22 cellular contexts compared by ENCODE assay signal in the genomic region with DNA sequence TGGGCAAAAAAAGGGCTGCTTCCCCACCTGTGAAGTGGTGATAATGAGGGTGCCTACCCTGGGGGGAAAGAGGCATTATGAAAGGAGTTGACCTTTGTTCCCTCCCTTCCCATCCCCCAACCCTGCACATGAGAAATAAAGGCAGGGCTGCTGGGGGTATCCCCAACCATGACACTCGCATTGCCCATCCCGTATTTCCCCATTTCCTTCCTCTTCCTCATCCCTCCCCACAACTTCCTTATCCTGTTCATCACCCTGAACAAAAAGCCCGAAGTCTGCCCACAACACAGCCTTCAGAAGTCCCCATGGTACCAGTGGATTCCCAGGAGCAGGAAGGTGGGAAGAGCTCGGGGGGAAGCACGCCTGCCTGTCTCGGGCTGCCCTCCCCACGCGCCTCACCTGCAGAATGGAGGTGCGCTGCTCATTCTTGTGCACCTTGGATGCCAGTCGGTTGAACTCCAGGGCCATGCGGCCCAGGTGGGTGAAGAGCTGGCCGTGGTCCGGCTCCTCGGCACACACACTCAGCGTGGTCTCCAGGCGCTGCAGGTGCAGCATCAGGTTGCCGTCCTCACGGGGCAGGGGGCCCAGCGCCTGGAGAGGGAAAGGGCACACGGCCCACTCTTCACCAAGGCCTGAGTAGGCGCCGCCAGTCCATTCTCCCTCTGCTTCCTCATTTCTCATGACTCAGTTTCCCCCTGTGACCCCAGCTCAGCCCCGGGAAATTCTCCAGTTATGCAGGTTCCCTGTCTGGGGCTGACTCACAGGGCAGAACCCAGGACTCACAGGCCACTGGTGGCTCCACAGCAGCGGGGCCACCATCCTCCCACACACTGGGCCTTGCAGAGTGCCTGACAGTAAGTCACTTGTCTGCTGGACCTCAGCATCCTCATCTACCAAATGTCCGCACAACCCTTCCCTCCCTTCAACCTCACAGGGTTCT. TPM values are rescaled to one million over a fixed set of nuclear protein-coding genes. Genes with fewer than 3 reads are reported as not detected.
DNase-seq lines count a peak whose midpoint lies in the region; ATAC-seq and TF ChIP-seq lines count a peak whose summit lies in the region.
"Had no signal": no experiment of that assay in that cellular context is flagged by ENCODE, and none has a peak within 500 bp of the region (broad histone marks: within the 10 kb centered on the region; RNA-seq: fewer than 3 reads in every experiment).

No MANE protein-coding gene starts in this region.

- H3K27ac Mint-ChIP-seq in MCF 10A (ENCODE audit: low read depth, unreplicated experiment) (peak overlapping the region; percentile 83), HFFc6 (no peak overlapping the region)
- peak overlapping the region; percentile 44 for H3K27ac Mint-ChIP-seq in central memory CD8-positive, alpha-beta T cell (ENCODE audit: low read depth)
- H3K27ac Mint-ChIP-seq in stimulated activated memory B cell treated with anti-CD40 and anti-IgM and Interleukin-4, amounts not matched to agents 10 μg/mL and 1 μg/mL and 100 μg/mL, for 72 hours: peak overlapping the region; percentile 6
- H3K27ac Mint-ChIP-seq: activated CD8-positive, alpha-beta T cell treated with anti-CD3 and anti-CD28 coated beads for 36 hours; nephron progenitor cell had no signal

- dilution Hi-C loops in mammary epithelial cell (cut with HindIII; ENCODE audit: low sequenced_read_pairs): loop anchor here (5.0 kb wide), 2 partner anchors 51 to 74 kb away; no protein-coding TSS in a partner anchor

- H3K36me3 Mint-ChIP-seq in MCF 10A (ENCODE audit: insufficient read depth, unreplicated experiment) (peaks cover 100% of the 10 kb centered on the region), HFFc6 (ENCODE audit: low read depth) (peaks cover 34% of the 10 kb centered on the region)
- peaks cover 77% of the 10 kb centered on the region for H3K36me3 Mint-ChIP-seq in central memory CD8-positive, alpha-beta T cell (ENCODE audit: insufficient read depth)
- H3K36me3 Mint-ChIP-seq in stimulated activated memory B cell treated with anti-CD40 and anti-IgM and Interleukin-4, amounts not matched to agents 10 μg/mL and 1 μg/mL and 100 μg/mL, for 72 hours: peaks cover 91% of the 10 kb centered on the region

- H4K20me1 ChIP-seq in mammary epithelial cell (ENCODE audit: insufficient read depth, low read length): no peaks in the 10 kb centered on the region

- no peaks in the 10 kb centered on the region for H3K9me3 ChIP-seq in mammary epithelial cell (replicated peaks; ENCODE audit: insufficient read depth, low read length)
- H3K9me3 ChIP-seq: body of pancreas, HAP-1, tibial nerve had no signal

- TF ChIP-seq CTCF in MCF 10A (IDR thresholded peaks at IDR 0.05; ENCODE audit: unreplicated experiment): no peak
- no peak for TF ChIP-seq CTCF in mammary epithelial cell (conservative IDR thresholded peaks at IDR 0.05 in 1 of 2, IDR thresholded peaks at IDR 0.05 in 1 of 2; ENCODE audit: extremely low read depth in 1 of 2, insufficient read depth in 1 of 2, low read depth in 1 of 2, low read length in 2 of 2)
- no peak for TF ChIP-seq CTCF in HL-60 (IDR thresholded peaks at IDR 0.05; ENCODE audit: insufficient read depth, low read length)
- TF ChIP-seq CTCF in HFFc6 (IDR thresholded peaks at IDR 0.05): no peak

- H3K4me2 ChIP-seq in mammary epithelial cell (ENCODE audit: insufficient read depth, low read depth, low read length): no peak overlapping the region

- no peak overlapping the region for H2AFZ ChIP-seq in mammary epithelial cell (ENCODE audit: low read depth, low read length)

- in situ Hi-C loops in mammary epithelial cell (cut with MboI; ENCODE audit: low sequenced_read_pairs in 2 of 2): no loop called here

- H3K27me3 ChIP-seq in mammary epithelial cell (ENCODE audit: insufficient read depth, low read length) (no peaks in the 10 kb centered on the region), HL-60 (ENCODE audit: insufficient read depth, poor library complexity, severe bottlenecking) (no peaks in the 10 kb centered on the region)
- H3K27me3 ChIP-seq: body of pancreas, tibial nerve had no signal

- intact Hi-C loops in MCF 10A (cut with micrococcal nuclease): no loop called here
- intact Hi-C loops in mammary epithelial cell (cut with micrococcal nuclease): no loop called here

- H3K36me3 ChIP-seq in mammary epithelial cell (ENCODE audit: insufficient read depth, low read length): peaks cover 42% of the 10 kb centered on the region

- POLR2A ChIA-PET in MCF 10A (lab: Yijun Ruan, JAX): no interaction called here

- DNase-seq in MCF 10A (ENCODE audit: unreplicated experiment): no peak
- no peak for DNase-seq in mammary epithelial cell
- peak; percentile 57 to 64 for DNase-seq in HL-60 (ENCODE audit: low read depth in 1 of 2, low spot score in 1 of 2)
- DNase-seq in central memory CD8-positive, alpha-beta T cell (ENCODE audit: low spot score in 2 of 2): no peak
- no peak for DNase-seq in retina
- DNase-seq in HFFc6: no peak
- DNase-seq: activated CD8-positive, alpha-beta T cell treated with anti-CD3 and anti-CD28 coated beads for 36 hours; activated T-cell treated with anti-CD3 and anti-CD28 coated beads, Interleukin-2, amount 50 U/mL, for 48 hours; body of pancreas; CD8-positive, alpha-beta memory T cell; DMS79; effector memory CD4-positive, alpha-beta T cell; NCI-H1417; NCI-H526 treated with DMSO at 0.1 percent for 48 hours; nephron progenitor cell; stimulated activated CD4-positive, alpha-beta T cell treated with anti-CD3 and anti-CD28 coated beads, Interleukin-1b, Interleukin-23, amount 100 ng/mL, for 48 hours; stimulated activated naive CD8-positive, alpha-beta T cell treated with anti-CD3 and anti-CD28 coated beads, Interleukin-15, Interleukin-2, amounts not matched to agents 100 U/mL and 50 U/mL, for 24 hours; WERI-Rb-1 had no signal

- no peaks in the 10 kb centered on the region for H3K9me3 Mint-ChIP-seq in MCF 10A (ENCODE audit: unreplicated experiment)
- no peaks in the 10 kb centered on the region for H3K9me3 Mint-ChIP-seq in central memory CD8-positive, alpha-beta T cell
- H3K9me3 Mint-ChIP-seq in stimulated activated memory B cell treated with anti-CD40 and anti-IgM and Interleukin-4, amounts not matched to agents 10 μg/mL and 1 μg/mL and 100 μg/mL, for 72 hours: no peaks in the 10 kb centered on the region
- no peaks in the 10 kb centered on the region for H3K9me3 Mint-ChIP-seq in HFFc6
- H3K9me3 Mint-ChIP-seq: activated CD8-positive, alpha-beta T cell treated with anti-CD3 and anti-CD28 coated beads for 36 hours; nephron progenitor cell had no signal

- no peak overlapping the region for H3K9ac ChIP-seq in mammary epithelial cell (ENCODE audit: insufficient read depth, low read length)

- 96% methylated on average over 21 of the region's 25 CpGs for WGBS in mammary epithelial cell (ENCODE audit: low coverage, missing lambda C conversion rate)

- H3K4me1 ChIP-seq in mammary epithelial cell (ENCODE audit: insufficient read depth, low read length): no peaks in the 10 kb centered on the region
- H3K4me1 ChIP-seq: HAP-1 had no signal

- H3K4me3 Mint-ChIP-seq in MCF 10A (ENCODE audit: unreplicated experiment) (no peak overlapping the region), HFFc6 (no peak overlapping the region)
- no peak overlapping the region for H3K4me3 Mint-ChIP-seq in central memory CD8-positive, alpha-beta T cell
- H3K4me3 Mint-ChIP-seq in stimulated activated memory B cell treated with anti-CD40 and anti-IgM and Interleukin-4, amounts not matched to agents 10 μg/mL and 1 μg/mL and 100 μg/mL, for 72 hours: no peak overlapping the region
- H3K4me3 Mint-ChIP-seq: activated CD8-positive, alpha-beta T cell treated with anti-CD3 and anti-CD28 coated beads for 36 hours; nephron progenitor cell had no signal

- no peak for ATAC-seq in central memory CD8-positive, alpha-beta T cell (replicated peaks; ENCODE audit: extremely low read depth, poor library complexity, severe bottlenecking)
- no peak for ATAC-seq in stimulated activated memory B cell treated with anti-CD40 and anti-IgM and Interleukin-4, amounts not matched to agents 10 μg/mL and 1 μg/mL and 100 μg/mL, for 72 hours
- ATAC-seq in GM18909 (IDR thresholded peaks at IDR 0.05; ENCODE audit: poor library complexity, unreplicated experiment): no peak
- ATAC-seq: activated CD8-positive, alpha-beta T cell treated with anti-CD3 and anti-CD28 coated beads for 36 hours; body of pancreas; stimulated activated naive CD8-positive, alpha-beta T cell treated with anti-CD3 and anti-CD28 coated beads, Interleukin-15, Interleukin-2, amounts not matched to agents 100 U/mL and 50 U/mL, for 24 hours had no signal

- H3K79me2 ChIP-seq in mammary epithelial cell (ENCODE audit: insufficient read depth, low read length): peaks cover 53% of the 10 kb centered on the region

- CTCF ChIA-PET in MCF 10A (lab: Yijun Ruan, JAX): interaction anchor here (1.0 to 40.7 kb wide), 4 partner anchors 7 to 62 kb away, joined by 4 to 1587 read pairs (median 281); no protein-coding TSS in a partner anchor
- CTCF ChIA-PET in mammary epithelial cell (lab: Charles Lee; ENCODE audit: low non-redundant PET): no interaction called here

- H3K27me3 Mint-ChIP-seq in MCF 10A (ENCODE audit: insufficient read depth, unreplicated experiment) (no peaks in the 10 kb centered on the region), HFFc6 (ENCODE audit: insufficient read depth) (no peaks in the 10 kb centered on the region; the same call in 1 of the 2 replicates)
- no peaks in the 10 kb centered on the region for H3K27me3 Mint-ChIP-seq in central memory CD8-positive, alpha-beta T cell
- no peaks in the 10 kb centered on the region for H3K27me3 Mint-ChIP-seq in stimulated activated memory B cell treated with anti-CD40 and anti-IgM and Interleukin-4, amounts not matched to agents 10 μg/mL and 1 μg/mL and 100 μg/mL, for 72 hours
- H3K27me3 Mint-ChIP-seq: activated CD8-positive, alpha-beta T cell treated with anti-CD3 and anti-CD28 coated beads for 36 hours; CD8-positive, alpha-beta memory T cell had no signal

- H3K4me3 ChIP-seq in mammary epithelial cell (replicated peaks in 1 of 3; ENCODE audit: insufficient read depth in 1 of 3, low read depth in 2 of 3, low read length in 3 of 3) (no peak overlapping the region), HL-60 (replicated peaks; ENCODE audit: insufficient read depth, low read length) (no peak overlapping the region)
- H3K4me3 ChIP-seq: body of pancreas, HAP-1, tibial nerve had no signal

- no TSS peak for BruUV-seq in MCF 10A (replicated peaks; lab: Mats Ljungman, UMichigan)
- no TSS peak for BruUV-seq in mammary epithelial cell (replicated peaks; lab: Mats Ljungman, UMichigan)

- H3K27ac ChIP-seq in mammary epithelial cell (ENCODE audit: insufficient read depth, low read depth, low read length) (no peak overlapping the region), HL-60 (replicated peaks) (peak overlapping the region; percentile 14; the same call in 1 of the 2 replicates)
- H3K27ac ChIP-seq: body of pancreas, tibial nerve, WERI-Rb-1 had no signal

- H3K4me1 Mint-ChIP-seq in MCF 10A (ENCODE audit: insufficient read depth, unreplicated experiment) (peaks cover 16% of the 10 kb centered on the region), HFFc6 (ENCODE audit: low read depth) (peaks cover 46% of the 10 kb centered on the region)
- peaks cover 24% of the 10 kb centered on the region for H3K4me1 Mint-ChIP-seq in central memory CD8-positive, alpha-beta T cell
- peaks cover 88% of the 10 kb centered on the region for H3K4me1 Mint-ChIP-seq in stimulated activated memory B cell treated with anti-CD40 and anti-IgM and Interleukin-4, amounts not matched to agents 10 μg/mL and 1 μg/mL and 100 μg/mL, for 72 hours

RNA-seq across cellular contexts. Expression of a gene that starts 24.2 kb away (rescaled TPM):
- total RNA-seq in MCF 10A (2022) (246 and 342 TPM in 2 replicates), mammary epithelial cell (100 to 1,000 TPM in 1 of 2 donors, 10 to 100 TPM in 1; 74.3 to 247 TPM)
- 118 TPM for polyA plus RNA-seq in mammary epithelial cell
- 137 TPM for polyA minus RNA-seq in mammary epithelial cell
- total RNA-seq in HFFc6 (2021; fragmentation: NEBNext Ultra II Directional; extraction: Animal tissue kit (Norgen Biotek cat#: 25700)): 100 to 1,000 TPM in 1 of 6 experiments, 10 to 100 TPM in 5; 81.5 to 105 (median 89.5) TPM

RNA-seq across cellular contexts. Expression of a gene that starts 36.2 kb away (rescaled TPM):
- total RNA-seq in MCF 10A (2022) (not detected in 2 replicates), mammary epithelial cell (1 to 10 TPM in 1 of 2 donors, not detected in 1; 2.7 TPM)
- polyA plus RNA-seq in mammary epithelial cell: 2.5 TPM
- polyA minus RNA-seq in mammary epithelial cell: not detected
- 1 to 10 TPM in 1 of 6 experiments, under 1 TPM in 5; 0.66 to 1.2 (median 0.77) TPM for total RNA-seq in HFFc6 (2021; fragmentation: NEBNext Ultra II Directional; extraction: Animal tissue kit (Norgen Biotek cat#: 25700))
- total RNA-seq: activated CD8-positive, alpha-beta T cell treated with anti-CD3 and anti-CD28 coated beads for 36 hours; CD8-positive, alpha-beta memory T cell had no signal

Comparison
In these comparisons a context has a peak if more than half of its experiments do, and no peak if none do; other contexts are left out.
1. DNase-seq: peak in HL-60 (2 of 2); none in MCF 10A (single experiment), mammary epithelial cell (single experiment), central memory CD8-positive, alpha-beta T cell (0 of 2), retina (single experiment) and HFFc6 (single experiment).